ENCODE assay signal across 11 cellular contexts in the genomic region with DNA sequence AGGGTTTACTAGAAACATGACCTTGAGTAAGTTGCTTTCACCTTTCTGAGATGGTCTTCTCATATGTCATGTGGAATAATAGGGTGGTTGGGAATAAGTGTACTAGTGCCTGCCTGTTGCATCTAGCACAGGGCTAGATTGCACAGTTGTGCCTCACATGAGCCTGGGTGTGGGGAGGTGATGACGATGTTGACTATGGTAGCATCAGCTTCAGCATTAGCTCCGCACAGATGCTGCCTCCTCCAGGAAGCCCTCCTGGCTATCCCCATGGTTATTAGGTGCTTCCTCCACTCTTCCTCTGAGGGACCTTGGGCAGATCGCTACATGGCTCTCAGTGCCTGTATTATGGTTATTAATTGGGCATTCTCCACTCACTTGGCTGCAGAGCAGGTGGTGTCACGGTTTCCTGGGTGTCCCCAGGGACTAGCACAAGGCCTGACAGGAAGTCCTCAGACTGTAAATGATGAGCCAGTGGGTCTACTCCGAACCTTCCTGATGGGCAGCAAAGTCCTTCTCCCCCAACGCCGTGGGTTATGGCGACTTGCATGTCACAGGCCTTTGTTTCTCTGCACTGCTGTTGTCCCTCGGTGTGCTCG.
A peak's percentile ranks its signal among the peaks of the same experiment; 100 is the strongest.
DNase-seq lines count a peak whose midpoint lies in the region; ATAC-seq and TF ChIP-seq lines count a peak whose summit lies in the region.
"Had no signal": no experiment of that assay in that cellular context is flagged by ENCODE, and none has a peak within 500 bp of the region (broad histone marks: within the 10 kb centered on the region; RNA-seq: fewer than 3 reads in every experiment).

No MANE protein-coding gene starts in this region.

- peaks cover 51% of the 10 kb centered on the region for H3K4me1 Mint-ChIP-seq in activated T-helper 17 cell treated with anti-CD3 and anti-CD28 coated beads, Interleukin-2, amount 50 U/mL, for 72 hours

- no peak overlapping the region for H3K27ac Mint-ChIP-seq in activated T-helper 17 cell treated with anti-CD3 and anti-CD28 coated beads, Interleukin-2, amount 50 U/mL, for 72 hours
- H3K27ac Mint-ChIP-seq: endodermal cell had no signal

- H3K9me3 Mint-ChIP-seq in activated T-helper 17 cell treated with anti-CD3 and anti-CD28 coated beads, Interleukin-2, amount 50 U/mL, for 72 hours: no peaks in the 10 kb centered on the region
- H3K9me3 Mint-ChIP-seq: endodermal cell had no signal

- ATAC-seq in GM18858 (IDR thresholded peaks at IDR 0.05; ENCODE audit: unreplicated experiment) (peak; percentile 30), GM21528 (IDR thresholded peaks at IDR 0.05; ENCODE audit: low FRiP score, unreplicated experiment) (peak; percentile 44), HG03354 (IDR thresholded peaks at IDR 0.05; ENCODE audit: poor library complexity, severe bottlenecking, unreplicated experiment) (peak; percentile 61)
- no peak for ATAC-seq in activated T-helper 17 cell treated with anti-CD3 and anti-CD28 coated beads, Interleukin-2, amount 50 U/mL, for 72 hours (replicated peaks)

- H3K4me3 Mint-ChIP-seq in activated T-helper 17 cell treated with anti-CD3 and anti-CD28 coated beads, Interleukin-2, amount 50 U/mL, for 72 hours: no peak overlapping the region
- H3K4me3 Mint-ChIP-seq: activated CD8-positive, alpha-beta memory T cell treated with anti-CD3 and anti-CD28 coated beads, Interleukin-2, amount 10 ng/mL, durations not matched to agents 7 days and 5 days; endodermal cell had no signal

- intact Hi-C loops in dorsolateral prefrontal cortex (cut with DNase I): no loop called here

- no peaks in the 10 kb centered on the region for H3K27me3 ChIP-seq in dorsolateral prefrontal cortex

- peak overlapping the region in 53 of 59 donors; percentile 1 to 84 (median 61) for H3K27ac ChIP-seq in dorsolateral prefrontal cortex

- in situ Hi-C loops in G401 (cut with HindIII; ENCODE audit: low sequenced_read_pairs): no loop called here
- in situ Hi-C loops in ACHN (cut with HindIII; ENCODE audit: low pct_ligation_motif_present, low pct_unique_long_range_greater_than_20kb, low sequenced_read_pairs): no loop called here

- no peaks in the 10 kb centered on the region for H3K27me3 Mint-ChIP-seq in activated T-helper 17 cell treated with anti-CD3 and anti-CD28 coated beads, Interleukin-2, amount 50 U/mL, for 72 hours
- H3K27me3 Mint-ChIP-seq: activated CD8-positive, alpha-beta memory T cell treated with anti-CD3 and anti-CD28 coated beads, Interleukin-2, amount 10 ng/mL, durations not matched to agents 7 days and 5 days had no signal

- no peak overlapping the region for H3K4me3 ChIP-seq in dorsolateral prefrontal cortex

- DNase-seq in dorsolateral prefrontal cortex (no peak), G401 (ENCODE audit: low spot score) (no peak), GF-D8 (lab: John Stamatoyannopoulos, UW) (no peak), ACHN (no peak)
- DNase-seq: kidney had no signal

- H3K36me3 Mint-ChIP-seq in activated T-helper 17 cell treated with anti-CD3 and anti-CD28 coated beads, Interleukin-2, amount 50 U/mL, for 72 hours (ENCODE audit: low read depth): no peaks in the 10 kb centered on the region

- TF ChIP-seq CTCF in dorsolateral prefrontal cortex (IDR thresholded peaks at IDR 0.05 in 54 of 56, conservative IDR thresholded peaks at IDR 0.05 in 2 of 56; ENCODE audit: low read depth in 1 of 56, partially characterized antibody in 56 of 56): no peak
